1 cellular context compared by ENCODE assay signal in the genomic region with DNA sequence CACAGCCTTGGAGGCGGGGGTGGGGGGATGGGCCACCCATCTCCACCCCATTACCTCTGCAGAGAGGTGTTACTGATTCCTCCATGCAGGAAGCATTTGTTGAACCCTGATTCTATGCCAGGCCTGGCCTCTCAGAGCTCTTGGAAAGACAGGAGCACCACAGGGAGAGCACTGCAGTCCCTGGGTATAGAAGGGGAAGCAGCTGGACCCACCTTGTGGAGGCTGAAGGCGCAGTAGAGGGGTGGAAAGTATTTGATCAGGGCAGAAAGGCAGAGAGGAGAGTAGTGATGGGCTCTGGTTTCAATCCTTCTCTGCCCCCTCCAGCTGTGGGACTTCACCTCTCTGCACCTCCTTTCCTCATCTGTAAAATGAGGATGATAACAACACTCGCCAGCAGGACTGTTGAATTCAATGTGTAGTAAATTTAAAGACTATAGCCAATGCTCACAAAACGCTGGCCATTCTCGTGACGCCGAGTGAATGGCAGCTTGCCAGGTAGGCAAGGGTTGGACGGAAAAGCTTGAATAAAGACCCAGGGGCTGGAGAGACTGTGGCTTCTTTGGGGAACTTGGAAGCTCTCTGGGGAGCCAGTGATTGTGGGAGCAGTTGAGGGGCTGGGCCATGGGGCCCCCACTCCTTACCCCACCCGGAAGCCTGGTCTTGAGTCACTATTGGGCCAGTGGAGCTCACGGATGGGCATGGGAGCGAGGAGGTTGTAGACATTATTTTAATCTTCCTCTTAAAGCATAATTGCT.
TF ChIP-seq lines count a peak whose summit lies in the region.

No MANE protein-coding gene starts in this region.

TF ChIP-seq in GM23338, 12 proteins besides CTCF, POLR2A, EP300 and RAD21:
- TF ChIP-seq ZNF462 (CRISPR knock-in tag; IDR thresholded peaks at IDR 0.05) (no peak), STAT1 (IDR thresholded peaks at IDR 0.05; ENCODE audit: unreplicated experiment) (no peak), REST (IDR thresholded peaks at IDR 0.05; ENCODE audit: unreplicated experiment) (no peak), EZH2 (IDR thresholded peaks at IDR 0.05; ENCODE audit: low read depth, unreplicated experiment) (no peak), ZNF114 (CRISPR knock-in tag; IDR thresholded peaks at IDR 0.05) (no peak), POLR2AphosphoS5 (IDR thresholded peaks at IDR 0.05; ENCODE audit: low read depth) (no peak), EZH2phosphoT487 (IDR thresholded peaks at IDR 0.05; ENCODE audit: unreplicated experiment) (no peak), ZNF331 (CRISPR knock-in tag; IDR thresholded peaks at IDR 0.05; ENCODE audit: low read depth) (no peak)
TF ChIP-seq in GM23338: peak in this region for 0.
